26 cellular contexts compared by ENCODE assay signal in the genomic region with DNA sequence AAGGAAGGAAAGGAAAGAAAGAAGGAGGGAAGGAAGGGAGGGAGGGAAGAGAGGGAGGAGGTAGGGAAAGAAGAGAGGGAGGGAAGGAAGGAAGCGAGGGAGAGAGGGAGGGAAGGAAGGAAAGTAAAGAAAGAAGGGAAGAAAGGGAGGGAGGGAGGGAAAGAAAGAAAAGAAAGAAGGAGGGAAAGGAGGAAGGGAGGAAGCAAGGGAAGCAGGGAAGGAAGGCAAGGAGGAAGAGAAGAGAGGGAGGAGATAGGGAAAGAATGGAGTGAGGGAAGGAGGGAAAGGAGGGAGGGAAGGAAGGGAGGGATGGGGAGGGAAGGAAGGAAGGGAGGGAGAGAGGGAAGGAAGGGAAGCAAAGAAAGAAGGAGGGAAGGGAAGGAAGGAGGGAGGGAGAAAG.
DNase-seq lines count a peak whose midpoint lies in the region; ATAC-seq, FAIRE-seq and TF ChIP-seq lines count a peak whose summit lies in the region.
"Had no signal": no experiment of that assay in that cellular context is flagged by ENCODE, and none has a peak within 500 bp of the region (broad histone marks: within the 10 kb centered on the region; RNA-seq: fewer than 3 reads in every experiment).

No MANE protein-coding gene starts in this region.

- no peak overlapping the region for H3K9ac ChIP-seq in HepG2 (ENCODE audit: insufficient read depth, low read depth, low read length)
- H3K9ac ChIP-seq in K562 (ENCODE audit: insufficient read depth in 1 of 2, low read depth in 2 of 2, low read length in 2 of 2), result no peak overlapping the region
- H3K9ac ChIP-seq: BLaER1 treated with 17β-estradiol and CSF1 and Interleukin-3, amounts not matched to agents 10 nM and 100 nM; SK-N-SH had no signal

- H3K4me3 ChIP-seq in HepG2 (replicated peaks in 1 of 3; ENCODE audit: insufficient read depth in 1 of 3, low read depth in 2 of 3, low read length in 3 of 3), result no peak overlapping the region
- H3K4me3 ChIP-seq in right lobe of liver, result no peak overlapping the region
- H3K4me3 ChIP-seq in K562, result no peak overlapping the region
- H3K4me3 ChIP-seq: A549; BLaER1 treated with 17β-estradiol and CSF1 and Interleukin-3, amounts not matched to agents 10 nM and 100 nM had no signal

- FAIRE-seq in HepG2 (lab: Jason Lieb, UNC) (no peak), K562 (lab: Jason Lieb, UNC) (no peak)
- FAIRE-seq: A549, RCC 7860 had no signal

- no peak for TF ChIP-seq CTCF in HepG2 (CRISPR knock-in tag; IDR thresholded peaks at IDR 0.05)
- no peak for TF ChIP-seq CTCF in right lobe of liver (IDR thresholded peaks at IDR 0.05)
- TF ChIP-seq CTCF in K562 (IDR thresholded peaks at IDR 0.05 in 2 of 3, conservative IDR thresholded peaks at IDR 0.05 in 1 of 3; ENCODE audit: insufficient read depth in 2 of 3, low read depth in 1 of 3, low read length in 3 of 3), result no peak

- H3K27ac ChIP-seq in HepG2 (ENCODE audit: extremely low read length, insufficient read depth, low read length) (no peak overlapping the region), right lobe of liver (no peak overlapping the region), K562 (ENCODE audit: extremely low read depth, low read depth, low read length) (no peak overlapping the region)
- H3K27ac ChIP-seq: A549; BLaER1 treated with 17β-estradiol and CSF1 and Interleukin-3, amounts not matched to agents 10 nM and 100 nM had no signal

- H3K27me3 Mint-ChIP-seq in naive B cell, result no peaks in the 10 kb centered on the region
- no peaks in the 10 kb centered on the region for H3K27me3 Mint-ChIP-seq in stimulated activated naive B cell treated with anti-CD40 and anti-IgM and Interleukin-4, amounts not matched to agents 10 μg/mL and 1 μg/mL and 100 μg/mL, for 72 hours
- H3K27me3 Mint-ChIP-seq: CD4-positive, alpha-beta T cell had no signal

- H3K4me1 ChIP-seq in HepG2 (ENCODE audit: insufficient read depth, low read length), result peaks cover 32% of the 10 kb centered on the region
- peaks cover 0 to under 1% (median 0%) of the 10 kb centered on the region in 4 donors for H3K4me1 ChIP-seq in right lobe of liver
- peaks cover 8 to 38% of the 10 kb centered on the region in 2 experiments; a peak in 4 of 5 replicates for H3K4me1 ChIP-seq in K562 (replicated peaks in 1 of 2; ENCODE audit: control insufficient read depth in 2 of 2, insufficient read depth in 2 of 2, low read length in 2 of 2)

- H3K9me3 ChIP-seq in HepG2 (ENCODE audit: low read length), result no peaks in the 10 kb centered on the region
- no peaks in the 10 kb centered on the region for H3K9me3 ChIP-seq in right lobe of liver
- no peaks in the 10 kb centered on the region for H3K9me3 ChIP-seq in K562 (replicated peaks; ENCODE audit: control insufficient read depth, insufficient read depth, low read depth, low read length)
- H3K9me3 ChIP-seq: A549; BLaER1 treated with 17β-estradiol and CSF1 and Interleukin-3, amounts not matched to agents 10 nM and 100 nM; SK-N-SH had no signal

- H3K79me2 ChIP-seq in HepG2 (ENCODE audit: insufficient read depth, low read length), result no peaks in the 10 kb centered on the region
- no peaks in the 10 kb centered on the region for H3K79me2 ChIP-seq in K562 (ENCODE audit: control insufficient read depth, insufficient read depth, low read length)

- in situ Hi-C loops in HepG2 (cut with HindIII; ENCODE audit: extremely low pct_ligation_motif_present, low pct_unique_long_range_greater_than_20kb) (no loop called here), K562 (cut with MboI) (no loop called here)

- H3K4me1 Mint-ChIP-seq in naive B cell, result peaks cover 77 to 97% (median 95%) of the 10 kb centered on the region in 3 donors
- peaks cover 64 to 91% of the 10 kb centered on the region in 2 donors for H3K4me1 Mint-ChIP-seq in stimulated activated naive B cell treated with anti-CD40 and anti-IgM and Interleukin-4, amounts not matched to agents 10 μg/mL and 1 μg/mL and 100 μg/mL, for 72 hours

- no peak overlapping the region for H2AFZ ChIP-seq in HepG2 (ENCODE audit: low read length)
- H2AFZ ChIP-seq in K562 (ENCODE audit: low read depth, low read length), result peak overlapping the region; percentile 79; the same call in 1 of the 2 replicates

- TF ChIP-seq POLR2A in HepG2 (IDR thresholded peaks at IDR 0.05; ENCODE audit: insufficient read depth in 1 of 2, low read depth in 2 of 2, low read length in 2 of 2) (no peak), right lobe of liver (IDR thresholded peaks at IDR 0.05) (no peak), K562 (conservative IDR thresholded peaks at IDR 0.05) (no peak)

- peak overlapping the region in 5 of 6 donors; percentile 37 to 95 (median 77) for H3K27ac Mint-ChIP-seq in naive B cell
- H3K27ac Mint-ChIP-seq in stimulated activated naive B cell treated with anti-CD40 and anti-IgM and Interleukin-4, amounts not matched to agents 10 μg/mL and 1 μg/mL and 100 μg/mL, for 72 hours, result no peak overlapping the region
- H3K27ac Mint-ChIP-seq: CD4-positive, alpha-beta T cell had no signal

- no peaks in the 10 kb centered on the region for H3K36me3 Mint-ChIP-seq in naive B cell
- no peaks in the 10 kb centered on the region for H3K36me3 Mint-ChIP-seq in stimulated activated naive B cell treated with anti-CD40 and anti-IgM and Interleukin-4, amounts not matched to agents 10 μg/mL and 1 μg/mL and 100 μg/mL, for 72 hours

- peaks cover 0 to 7% of the 10 kb centered on the region in 2 experiments; a peak in 2 of 5 replicates for H3K27me3 ChIP-seq in HepG2 (ENCODE audit: control insufficient read depth in 1 of 2, insufficient read depth in 2 of 2, low read length in 2 of 2)
- H3K27me3 ChIP-seq in right lobe of liver, result no peaks in the 10 kb centered on the region
- no peaks in the 10 kb centered on the region for H3K27me3 ChIP-seq in K562 (ENCODE audit: control insufficient read depth in 2 of 2, insufficient read depth in 2 of 2, low read length in 2 of 2)
- H3K27me3 ChIP-seq: BLaER1 treated with 17β-estradiol and CSF1 and Interleukin-3, amounts not matched to agents 10 nM and 100 nM had no signal

- H4K20me1 ChIP-seq in HepG2 (ENCODE audit: insufficient read depth, low read length) (no peaks in the 10 kb centered on the region), K562 (replicated peaks; ENCODE audit: control insufficient read depth, insufficient read depth, low read length) (no peaks in the 10 kb centered on the region)
- H4K20me1 ChIP-seq: BLaER1 treated with 17β-estradiol and CSF1 and Interleukin-3, amounts not matched to agents 10 nM and 100 nM had no signal

- H3K4me3 Mint-ChIP-seq in naive B cell, result no peak overlapping the region
- H3K4me3 Mint-ChIP-seq in stimulated activated naive B cell treated with anti-CD40 and anti-IgM and Interleukin-4, amounts not matched to agents 10 μg/mL and 1 μg/mL and 100 μg/mL, for 72 hours, result no peak overlapping the region
- H3K4me3 Mint-ChIP-seq: CD4-positive, alpha-beta T cell had no signal

- no peak overlapping the region for H3K4me2 ChIP-seq in HepG2 (ENCODE audit: low read depth, low read length)
- H3K4me2 ChIP-seq in K562 (ENCODE audit: insufficient read depth, low read length), result no peak overlapping the region
- H3K4me2 ChIP-seq: A549, SK-N-SH had no signal

- ATAC-seq in HepG2, result no peak
- no peak for ATAC-seq in right lobe of liver
- no peak for ATAC-seq in K562
- no peak for ATAC-seq in naive B cell (ENCODE audit: low read depth in 2 of 2)
- ATAC-seq in stimulated activated naive B cell treated with anti-CD40 and anti-IgM and Interleukin-4, amounts not matched to agents 10 μg/mL and 1 μg/mL and 100 μg/mL, for 72 hours (replicated peaks), result no peak
- no peak for ATAC-seq in HG02885 (IDR thresholded peaks at IDR 0.05; ENCODE audit: poor library complexity, unreplicated experiment)
- no peak for ATAC-seq in HG02763 (IDR thresholded peaks at IDR 0.05; ENCODE audit: unreplicated experiment)

- POLR2A ChIA-PET in HepG2 (lab: Yijun Ruan, JAX) (no interaction called here), K562 (lab: Yijun Ruan, JAX) (no interaction called here)

- BruUV-seq in HepG2 (replicated peaks; lab: Mats Ljungman, UMichigan) (no TSS peak), K562 (replicated peaks; lab: Mats Ljungman, UMichigan) (no TSS peak)

- TF ChIP-seq EP300 in HepG2 (IDR thresholded peaks at IDR 0.05; ENCODE audit: low read depth in 2 of 2, low read length in 2 of 2) (no peak), HepG2 (CRISPR knock-in tag; IDR thresholded peaks at IDR 0.05; ENCODE audit: borderline replicate concordance) (no peak), K562 (IDR thresholded peaks at IDR 0.05; ENCODE audit: low read length) (no peak)

- CTCF ChIA-PET in HepG2 (lab: Yijun Ruan, JAX; ENCODE audit: low intra/inter-chr PET ratio, low total read pairs) (no interaction called here), K562 (lab: Yijun Ruan, JAX; ENCODE audit: low intra/inter-chr PET ratio) (no interaction called here)

- WGBS in HepG2 (ENCODE audit: low lambda C conversion rate), result 31% methylated on average over 1 of the region's 1 CpG
- 85% methylated on average over 1 of the region's 1 CpG for WGBS in right lobe of liver (ENCODE audit: insufficient coverage, low coverage, low lambda C conversion rate, missing lambda C conversion rate)
- 86% methylated on average over 1 of the region's 1 CpG for WGBS in K562 (ENCODE audit: insufficient coverage, low coverage, missing lambda C conversion rate)

- H3K36me3 ChIP-seq in HepG2 (replicated peaks in 1 of 2; ENCODE audit: control insufficient read depth in 1 of 2, insufficient read depth in 2 of 2, low read length in 2 of 2), result no peaks in the 10 kb centered on the region
- H3K36me3 ChIP-seq in right lobe of liver, result no peaks in the 10 kb centered on the region
- no peaks in the 10 kb centered on the region for H3K36me3 ChIP-seq in K562 (ENCODE audit: control insufficient read depth, insufficient read depth, low read length)
- H3K36me3 ChIP-seq: BLaER1 treated with 17β-estradiol and CSF1 and Interleukin-3, amounts not matched to agents 10 nM and 100 nM had no signal

- no peak for DNase-seq in HepG2 (ENCODE audit: low spot score)
- DNase-seq in right lobe of liver, result no peak
- DNase-seq in K562 (ENCODE audit: extremely low read depth in 1 of 4, low spot score in 3 of 4), result no peak
- no peak for DNase-seq in naive B cell
- no peak for DNase-seq in stimulated activated naive B cell treated with anti-CD40 and anti-IgM and Interleukin-4, amounts not matched to agents 10 μg/mL and 1 μg/mL and 100 μg/mL, for 72 hours
- DNase-seq: AML-193; CD4-positive, alpha-beta T cell; COR-L47; DMS53; GOT3; HCEC 1CT; KBM-7; MV-4-11; NCI-H1105; NCI-H1436 treated with DMSO at 0.1 percent for 48 hours; NCI-H1930; NCI-H2107; NCI-H446; NCI-H524 treated with DMSO at 0.1 percent for 48 hours; NCI-H774; SK-N-SH had no signal

- intact Hi-C loops in HepG2 (cut with micrococcal nuclease; ENCODE audit: unreplicated experiment), result no loop called here
- intact Hi-C loops in right lobe of liver (cut with DNase I), result no loop called here
- intact Hi-C loops in K562 (cut with micrococcal nuclease), result loop anchor here (5.0 kb wide), 1 partner anchor 63 kb away; no protein-coding TSS in a partner anchor

- no peaks in the 10 kb centered on the region for H3K9me1 ChIP-seq in K562 (ENCODE audit: control insufficient read depth, insufficient read depth, low read length)

- H3K9me3 Mint-ChIP-seq in naive B cell, result no peaks in the 10 kb centered on the region
- H3K9me3 Mint-ChIP-seq in stimulated activated naive B cell treated with anti-CD40 and anti-IgM and Interleukin-4, amounts not matched to agents 10 μg/mL and 1 μg/mL and 100 μg/mL, for 72 hours, result no peaks in the 10 kb centered on the region
- H3K9me3 Mint-ChIP-seq: CD4-positive, alpha-beta T cell had no signal

- TF ChIP-seq RAD21 in HepG2 (CRISPR knock-in tag; IDR thresholded peaks at IDR 0.05) (no peak), K562 (CRISPR knock-in tag; conservative IDR thresholded peaks at IDR 0.05 in 1 of 2, IDR thresholded peaks at IDR 0.05 in 1 of 2) (no peak)

Comparison
In these comparisons a context has a peak if more than half of its experiments do, and no peak if none do; other contexts are left out.
1. Of the 241 proteins assayed by ChIP-seq in both HepG2 and K562: peak only in HepG2: HNRNPK; only in K562: ZNF512; in both: none; in neither: 236; mixed calls (peak in some experiments, not most) for 3.